In the genomic region with DNA sequence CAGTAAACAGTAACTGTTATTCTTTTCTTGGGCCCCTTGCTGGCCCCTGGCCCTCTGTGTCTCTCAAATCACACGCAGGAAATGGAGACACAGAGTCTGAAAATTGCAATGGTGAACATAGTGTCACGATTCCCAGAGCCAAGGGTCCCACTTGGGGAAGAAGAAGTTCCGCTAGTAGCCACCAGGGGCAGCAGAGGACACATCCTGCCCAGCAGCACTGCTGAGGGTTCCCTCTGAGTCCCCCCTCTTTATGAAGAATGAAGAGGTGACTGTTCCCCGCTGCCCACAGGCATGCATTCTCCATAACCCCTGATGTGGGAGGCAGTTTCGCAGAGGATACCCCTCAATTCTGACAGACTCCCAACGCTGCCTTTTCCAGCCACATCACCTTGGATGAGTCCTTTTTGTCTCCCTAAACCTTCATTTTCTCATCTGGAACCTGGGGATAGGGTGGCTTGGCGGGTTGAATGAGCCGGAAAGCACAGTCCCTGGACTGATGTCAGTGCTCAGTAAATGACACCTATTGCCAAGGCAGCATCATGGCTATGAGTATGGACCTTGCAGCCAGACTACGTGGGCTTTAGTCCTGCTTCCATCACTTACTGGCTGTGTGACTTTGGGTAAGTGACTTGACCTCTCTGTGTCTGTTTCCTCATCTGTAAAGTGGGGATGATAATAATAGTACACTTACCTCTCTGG, we compare ENCODE assay signal across 8 cellular contexts.
DNase-seq lines count a peak whose midpoint lies in the region; ATAC-seq, FAIRE-seq and TF ChIP-seq lines count a peak whose summit lies in the region.

No MANE protein-coding gene starts in this region.

- intact Hi-C loops in pancreas (cut with DNase I) = no loop called here

- H3K4me3 ChIP-seq in foreskin fibroblast (ENCODE audit: low read depth in 1 of 2, low read length in 2 of 2) (no peak overlapping the region), pancreas (no peak overlapping the region)

- TF ChIP-seq CTCF in foreskin fibroblast (IDR thresholded peaks at IDR 0.05; ENCODE audit: low read depth, low read length) (peak; percentile 93), pancreas (IDR thresholded peaks at IDR 0.05) (peak; percentile 90 to 95 (median 90))

- 32 to 39% methylated on average over 9 of the region's 9 CpGs for WGBS in pancreas, 2 donors

- H3K9me3 ChIP-seq in pancreas = no peaks in the 10 kb centered on the region

- H3K36me3 ChIP-seq in pancreas = no peaks in the 10 kb centered on the region

- no peaks in the 10 kb centered on the region for H3K27me3 ChIP-seq in pancreas

- DNase-seq in activated gamma-delta T cell treated with Interleukin-2 at 50 U/mL for 16 hours (peak; percentile 31), activated gamma-delta T cell (lab: John Stamatoyannopoulos, UW) (no peak), NCI-H1694 (lab: John Stamatoyannopoulos, UW) (peak; percentile 41), foreskin fibroblast (peak in 1 of 2 donors; percentile 55), pancreas (peak in 5 of 6 donors; percentile 25 to 81 (median 62)), occipital lobe (lab: John Stamatoyannopoulos, UW) (no peak)
- DNase-seq in activated CD8-positive, alpha-beta memory T cell treated with anti-CD3 and anti-CD28 coated beads, Interleukin-2, amount 50 U/mL, for 48 hours = peak; percentile 77

- H3K4me1 ChIP-seq in pancreas = no peaks in the 10 kb centered on the region

- no peak overlapping the region for H3K27ac ChIP-seq in pancreas

- FAIRE-seq in pancreas (lab: Jason Lieb, UNC) = no peak

- ATAC-seq in pancreas (peak; percentile 70 to 94 (median 78)), GM18511 (IDR thresholded peaks at IDR 0.05; ENCODE audit: unreplicated experiment) (no peak)

Comparison
In these comparisons a context has a peak if more than half of its experiments do, and no peak if none do; other contexts are left out.
1. DNase-seq: peak in activated gamma-delta T cell treated with Interleukin-2 at 50 U/mL for 16 hours (single experiment), NCI-H1694 (single experiment), activated CD8-positive, alpha-beta memory T cell treated with anti-CD3 and anti-CD28 coated beads, Interleukin-2, amount 50 U/mL, for 48 hours (single experiment) and pancreas (5 of 6); none in activated gamma-delta T cell (single experiment) and occipital lobe (single experiment).